8 cellular contexts compared by ENCODE assay signal in the genomic region with DNA sequence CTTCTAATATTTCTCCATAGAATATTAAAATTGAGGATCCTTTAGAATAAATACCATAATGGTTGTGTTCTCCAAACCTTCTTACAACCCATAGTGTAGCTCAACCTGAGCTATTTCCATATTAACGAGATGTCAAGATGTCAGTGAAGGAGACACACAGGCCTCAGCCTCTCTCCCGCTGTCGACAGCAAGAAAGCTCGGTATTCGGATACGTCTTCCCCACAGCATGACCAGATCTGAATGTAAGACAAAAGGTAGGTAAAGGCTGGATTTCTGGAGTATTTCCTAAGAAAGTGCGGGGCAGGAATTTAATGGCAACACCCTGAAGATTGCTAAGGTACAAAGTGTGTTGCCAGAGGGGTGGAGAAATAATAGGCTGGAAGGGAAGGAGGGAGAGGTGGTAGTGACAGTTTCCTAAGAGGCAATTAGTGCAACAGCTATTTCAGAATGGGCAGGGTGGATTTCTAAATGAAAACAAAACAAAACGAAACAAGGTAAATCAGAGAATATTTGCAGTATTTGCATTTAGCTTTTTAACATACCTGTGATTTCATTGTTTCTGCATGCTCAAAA. TPM values are rescaled to one million over a fixed set of nuclear protein-coding genes. Genes with fewer than 3 reads are reported as not detected.
A peak's percentile ranks its signal among the peaks of the same experiment; 100 is the strongest.
DNase-seq lines count a peak whose midpoint lies in the region; ATAC-seq and TF ChIP-seq lines count a peak whose summit lies in the region.

No MANE protein-coding gene starts in this region.

- ATAC-seq in HG02642 (IDR thresholded peaks at IDR 0.05; ENCODE audit: poor library complexity, unreplicated experiment) = no peak

- no peaks in the 10 kb centered on the region for H3K27me3 ChIP-seq in DOHH2 (ENCODE audit: control insufficient read depth, low read length)
- no peaks in the 10 kb centered on the region for H3K27me3 ChIP-seq in OCI-LY1 (ENCODE audit: insufficient read depth, low read length)

- H3K9me2 ChIP-seq in DOHH2 (replicated peaks; ENCODE audit: control insufficient read depth, low read length) (no peaks in the 10 kb centered on the region), OCI-LY1 (ENCODE audit: low read depth, low read length) (no peaks in the 10 kb centered on the region)

- H3K4me1 ChIP-seq in DOHH2 (ENCODE audit: control insufficient read depth, low read length) = peaks cover 41% of the 10 kb centered on the region
- peaks cover 46% of the 10 kb centered on the region for H3K4me1 ChIP-seq in OCI-LY1 (ENCODE audit: insufficient read depth, low read length, severe bottlenecking)

- peaks cover 9% of the 10 kb centered on the region; the same call in 1 of the 2 replicates for H4K20me1 ChIP-seq in DOHH2 (ENCODE audit: control insufficient read depth, insufficient read depth, low read depth, low read length)
- no peaks in the 10 kb centered on the region for H4K20me1 ChIP-seq in OCI-LY1 (ENCODE audit: insufficient read depth, low read length)

- H3K9me3 Mint-ChIP-seq in endothelial cell (ENCODE audit: unreplicated experiment) (no peaks in the 10 kb centered on the region), progenitor cell of endocrine pancreas (ENCODE audit: low read depth) (peaks cover 9% of the 10 kb centered on the region)

- H3F3A ChIP-seq in DOHH2 (ENCODE audit: control insufficient read depth, insufficient read depth) (no peaks in the 10 kb centered on the region), OCI-LY1 (ENCODE audit: insufficient read depth, low read length) (no peaks in the 10 kb centered on the region)

- peak overlapping the region; percentile 85 for H3K4me3 ChIP-seq in DOHH2 (ENCODE audit: low read length)
- peak overlapping the region; percentile 98 for H3K4me3 ChIP-seq in OCI-LY1 (ENCODE audit: low read depth, low read length, poor library complexity, severe bottlenecking)

- H3K4me1 Mint-ChIP-seq in endothelial cell (ENCODE audit: unreplicated experiment) = peaks cover 18% of the 10 kb centered on the region
- peaks cover 47% of the 10 kb centered on the region for H3K4me1 Mint-ChIP-seq in progenitor cell of endocrine pancreas (ENCODE audit: low read depth)

- DNase-seq in endothelial cell (ENCODE audit: low spot score) (no peak), progenitor cell of endocrine pancreas (ENCODE audit: low spot score, unreplicated experiment) (no peak), NCI-H748 (lab: John Stamatoyannopoulos, UW; ENCODE audit: unreplicated experiment) (no peak)
- DNase-seq in stimulated activated naive CD4-positive, alpha-beta T cell treated with Interleukin-2 at 50 U/mL for 16 hours (lab: John Stamatoyannopoulos, UW) = no peak
- no peak for DNase-seq in activated effector memory CD4-positive, alpha-beta T cell treated with anti-CD3 and anti-CD28 coated beads, Interleukin-2, amount 50 U/mL, for 16 hours

- H3K27ac ChIP-seq in DOHH2 (ENCODE audit: low read depth, low read length) (no peak overlapping the region), OCI-LY1 (ENCODE audit: low read depth, low read length, poor library complexity, severe bottlenecking) (peak overlapping the region; percentile 27)

- H3K9ac ChIP-seq in OCI-LY1 (ENCODE audit: low read length) = peak overlapping the region; percentile 98

- peak overlapping the region; percentile 74 for H3K4me2 ChIP-seq in DOHH2 (ENCODE audit: low read length)
- peak overlapping the region; percentile 90 for H3K4me2 ChIP-seq in OCI-LY1 (ENCODE audit: low read length)

- H2AFZ ChIP-seq in OCI-LY1 (ENCODE audit: low read length) = no peak overlapping the region

- H3K27ac Mint-ChIP-seq in endothelial cell (ENCODE audit: unreplicated experiment) = no peak overlapping the region
- H3K27ac Mint-ChIP-seq in progenitor cell of endocrine pancreas = no peak overlapping the region

- H3K4me3 Mint-ChIP-seq in endothelial cell (ENCODE audit: unreplicated experiment) = peak overlapping the region; percentile 96
- peak overlapping the region; percentile 91 for H3K4me3 Mint-ChIP-seq in progenitor cell of endocrine pancreas (ENCODE audit: low read depth)

- H3K36me3 Mint-ChIP-seq in endothelial cell (ENCODE audit: low read depth, unreplicated experiment) = no peaks in the 10 kb centered on the region
- peaks cover 6% of the 10 kb centered on the region for H3K36me3 Mint-ChIP-seq in progenitor cell of endocrine pancreas (ENCODE audit: insufficient read depth)

- no peaks in the 10 kb centered on the region for H3K9me3 ChIP-seq in DOHH2 (ENCODE audit: control insufficient read depth, insufficient read depth, low read length)
- no peaks in the 10 kb centered on the region for H3K9me3 ChIP-seq in OCI-LY1 (ENCODE audit: low read length)

- peaks cover 66% of the 10 kb centered on the region for H3K79me2 ChIP-seq in DOHH2 (ENCODE audit: control insufficient read depth, low read length)
- peaks cover 64% of the 10 kb centered on the region for H3K79me2 ChIP-seq in OCI-LY1 (ENCODE audit: insufficient read depth, low read length)

- H3K27me3 Mint-ChIP-seq in endothelial cell (ENCODE audit: unreplicated experiment) (peaks cover 5% of the 10 kb centered on the region), progenitor cell of endocrine pancreas (no peaks in the 10 kb centered on the region)

- peaks cover 56% of the 10 kb centered on the region for H3K36me3 ChIP-seq in DOHH2 (ENCODE audit: control insufficient read depth, low read length)
- peaks cover 50% of the 10 kb centered on the region for H3K36me3 ChIP-seq in OCI-LY1 (ENCODE audit: insufficient read depth, low read length)

- TF ChIP-seq CTCF in DOHH2 (IDR thresholded peaks at IDR 0.05; ENCODE audit: low read depth, low read length, poor library complexity, severe bottlenecking) (no peak), OCI-LY1 (IDR thresholded peaks at IDR 0.05; ENCODE audit: low read length) (no peak), endothelial cell (IDR thresholded peaks at IDR 0.05; ENCODE audit: unreplicated experiment) (no peak), progenitor cell of endocrine pancreas (IDR thresholded peaks at IDR 0.05; ENCODE audit: unreplicated experiment) (no peak)

RNA-seq across cellular contexts. Expression of a gene that starts 1.7 kb away (rescaled TPM):
- total RNA-seq in endothelial cell (ENCODE audit: unreplicated experiment) (35.4 TPM), progenitor cell of endocrine pancreas (34.6 and 41.1 TPM in 2 replicates)

RNA-seq across cellular contexts. Expression of a gene that starts 11.1 kb away (rescaled TPM):
- total RNA-seq in endothelial cell (ENCODE audit: unreplicated experiment) = 1.1 TPM
- total RNA-seq in progenitor cell of endocrine pancreas = 1.8 and 2.0 TPM in 2 replicates
